In genomic region chr1:46757956-46758304, GRCh38 we compare ENCODE assay signal across 25 cellular contexts. TPM values are rescaled to one million over a fixed set of nuclear protein-coding genes. Genes with fewer than 3 reads are reported as not detected.
DNase-seq lines count a peak whose midpoint lies in the region; ATAC-seq and TF ChIP-seq lines count a peak whose summit lies in the region.
"Had no signal": no experiment of that assay in that cellular context is flagged by ENCODE, and none has a peak within 500 bp of the region (broad histone marks: within the 10 kb centered on the region; RNA-seq: fewer than 3 reads in every experiment).

No MANE protein-coding gene starts in this region.

- no peak for TF ChIP-seq POLR2A in suprapubic skin (IDR thresholded peaks at IDR 0.05)

- H3K36me3 ChIP-seq in endodermal cell (ENCODE audit: control insufficient read depth, insufficient read depth, low read length) = no peaks in the 10 kb centered on the region
- H3K36me3 ChIP-seq in suprapubic skin = no peaks in the 10 kb centered on the region
- H3K36me3 ChIP-seq in colonic mucosa = no peaks in the 10 kb centered on the region
- H3K36me3 ChIP-seq in mucosa of descending colon (ENCODE audit: low read depth) = no peaks in the 10 kb centered on the region
- H3K36me3 ChIP-seq: HAP-1, heart right ventricle had no signal

- no peak overlapping the region for H3K4me3 Mint-ChIP-seq in endodermal cell
- H3K4me3 Mint-ChIP-seq: activated CD8-positive, alpha-beta T cell treated with anti-CD3 and anti-CD28 coated beads, Interleukin-2, amount 10 ng/mL, durations not matched to agents 7 days and 5 days had no signal

- H3K36me3 Mint-ChIP-seq in endodermal cell (ENCODE audit: low read depth) = no peaks in the 10 kb centered on the region
- H3K36me3 Mint-ChIP-seq: CD14-positive monocyte had no signal

- TF ChIP-seq CTCF in endodermal cell (conservative IDR thresholded peaks at IDR 0.05) = no peak
- TF ChIP-seq CTCF in suprapubic skin (IDR thresholded peaks at IDR 0.05) = no peak
- no peak for TF ChIP-seq CTCF in colonic mucosa (IDR thresholded peaks at IDR 0.05)
- no peak for TF ChIP-seq CTCF in mucosa of descending colon (IDR thresholded peaks at IDR 0.05)

- peaks cover 17% of the 10 kb centered on the region for H3K4me1 ChIP-seq in endodermal cell (ENCODE audit: control insufficient read depth, insufficient read depth, low read length)
- H3K4me1 ChIP-seq in suprapubic skin = peaks cover 50% of the 10 kb centered on the region
- H3K4me1 ChIP-seq in colonic mucosa = no peaks in the 10 kb centered on the region
- H3K4me1 ChIP-seq in mucosa of descending colon (ENCODE audit: low read depth) = peaks cover 2% of the 10 kb centered on the region
- H3K4me1 ChIP-seq: HAP-1, heart right ventricle had no signal

- H3K27ac Mint-ChIP-seq in endodermal cell = peak overlapping the region; percentile 89
- H3K27ac Mint-ChIP-seq: activated CD8-positive, alpha-beta T cell treated with anti-CD3 and anti-CD28 coated beads, Interleukin-2, amount 10 ng/mL, durations not matched to agents 7 days and 5 days; CD14-positive monocyte had no signal

- no peak for TF ChIP-seq EP300 in suprapubic skin (IDR thresholded peaks at IDR 0.05)

- H3K9ac ChIP-seq in endodermal cell (ENCODE audit: extremely low read depth, low read length, poor library complexity, severe bottlenecking) = no peak overlapping the region
- H3K9ac ChIP-seq in colonic mucosa (ENCODE audit: low read depth in 2 of 2, low read length in 2 of 2) = no peak overlapping the region

- H3K4me1 Mint-ChIP-seq in endodermal cell = peaks cover 43% of the 10 kb centered on the region
- H3K4me1 Mint-ChIP-seq: CD14-positive monocyte had no signal

- H3K9me3 ChIP-seq in endodermal cell (ENCODE audit: control insufficient read depth, low read length) = peaks cover 7% of the 10 kb centered on the region
- no peaks in the 10 kb centered on the region for H3K9me3 ChIP-seq in suprapubic skin
- H3K9me3 ChIP-seq in colonic mucosa = no peaks in the 10 kb centered on the region
- H3K9me3 ChIP-seq in mucosa of descending colon = no peaks in the 10 kb centered on the region
- H3K9me3 ChIP-seq: HAP-1 had no signal

- peaks cover 10% of the 10 kb centered on the region for H3K27me3 Mint-ChIP-seq in endodermal cell (ENCODE audit: insufficient read depth)

- H3K27me3 ChIP-seq in endodermal cell (ENCODE audit: control insufficient read depth, insufficient read depth, low read length, poor library complexity, severe bottlenecking) (peaks cover 6% of the 10 kb centered on the region), suprapubic skin (no peaks in the 10 kb centered on the region), colonic mucosa (no peaks in the 10 kb centered on the region)

- intact Hi-C loops in colonic mucosa (cut with DNase I) (no loop called here), mucosa of descending colon (cut with DNase I, micrococcal nuclease) (no loop called here)

- no peak overlapping the region for H3K4me3 ChIP-seq in endodermal cell (ENCODE audit: low read length)
- no peak overlapping the region for H3K4me3 ChIP-seq in suprapubic skin
- H3K4me3 ChIP-seq in colonic mucosa = no peak overlapping the region
- no peak overlapping the region for H3K4me3 ChIP-seq in mucosa of descending colon
- H3K4me3 ChIP-seq: HAP-1, heart right ventricle, lung had no signal

- no peaks in the 10 kb centered on the region for H3K9me3 Mint-ChIP-seq in endodermal cell

- ATAC-seq in HG02763 (IDR thresholded peaks at IDR 0.05; ENCODE audit: unreplicated experiment) = no peak
- no peak for ATAC-seq in mucosa of descending colon
- ATAC-seq: activated CD8-positive, alpha-beta T cell treated with anti-CD3 and anti-CD28 coated beads, Interleukin-2, amount 10 ng/mL, durations not matched to agents 7 days and 5 days; Right ventricle myocardium inferior had no signal

- peak; percentile 61 for DNase-seq in NCI-H226
- no peak for DNase-seq in endodermal cell
- peak; percentile 35 for DNase-seq in mesenteric fat pad (ENCODE audit: low spot score)
- DNase-seq in suprapubic skin (ENCODE audit: low spot score in 2 of 2) = no peak
- no peak for DNase-seq in colonic mucosa
- no peak for DNase-seq in mucosa of descending colon
- DNase-seq in nucleus accumbens (lab: John Stamatoyannopoulos, UW) = no peak
- DNase-seq: activated CD4-positive, alpha-beta T cell treated with anti-CD3 and anti-CD28 coated beads for 1 hour; activated CD8-positive, alpha-beta T cell treated with anti-CD3 and anti-CD28 coated beads, Interleukin-2, amount 10 ng/mL, durations not matched to agents 7 days and 5 days; activated gamma-delta T cell; cortex of kidney; DMS 273 treated with DMSO at 0.1 percent for 48 hours; heart right ventricle; Karpas-422; NCI-H187; stimulated activated CD8-positive, alpha-beta memory T cell treated with anti-CD3 and anti-CD28 coated beads, Interleukin-4, amount 100 ng/mL, for 48 hours; T1000 had no signal

- H3K27ac ChIP-seq in endodermal cell (ENCODE audit: low read depth, low read length) (no peak overlapping the region), suprapubic skin (peak overlapping the region; percentile 74), colonic mucosa (no peak overlapping the region)
- H3K27ac ChIP-seq: heart right ventricle had no signal

RNA-seq across cellular contexts. Expression of gene EFCAB14, which starts 39.0 kb away (rescaled TPM):
- total RNA-seq in endodermal cell = 10 to 100 TPM; 82.7 to 83.4 TPM
- polyA plus RNA-seq in endodermal cell (2013, experiment 1 of 2) = 40.8 TPM
- polyA plus RNA-seq in endodermal cell (2013, experiment 2 of 2) = 37.3 TPM
- total RNA-seq in mesenteric fat pad = 96.6 TPM
- total RNA-seq in suprapubic skin = 100 to 1,000 TPM in 3 of 4 donors, 10 to 100 TPM in 1; 87.9 to 136 (median 121) TPM
- total RNA-seq in colonic mucosa = 100 to 1,000 TPM in 1 of 2 donors, 10 to 100 TPM in 1; 87.4 to 114 TPM
- 100 to 1,000 TPM; 115 to 137 (median 122) TPM for total RNA-seq in mucosa of descending colon

RNA-seq across cellular contexts. Expression of gene CYP4B1, which starts 40.9 kb away (rescaled TPM):
- total RNA-seq in endodermal cell (1 to 10 TPM in 1 of 2 donors, under 1 TPM in 1; 0.92 to 2.0 TPM), mesenteric fat pad (106 TPM), suprapubic skin (100 to 1,000 TPM in 2 of 4 donors, 10 to 100 TPM in 2; 61.8 to 116 (median 88.6) TPM), colonic mucosa (1 to 10 TPM in 1 of 2 donors, not detected in 1; 1.2 TPM), mucosa of descending colon (10 to 100 TPM in 1 of 3 donors, 1 to 10 TPM in 1, under 1 TPM in 1; 0.98 to 11.0 (median 5.5) TPM)
- polyA plus RNA-seq in endodermal cell (2013, experiment 1 of 2) = 0.36 TPM
- not detected for polyA plus RNA-seq in endodermal cell (2013, experiment 2 of 2)
- total RNA-seq: activated CD8-positive, alpha-beta T cell treated with anti-CD3 and anti-CD28 coated beads, Interleukin-2, amount 10 ng/mL, durations not matched to agents 7 days and 5 days; HT1080; osteoblast had no signal
- polyA plus RNA-seq: AG04450, CD14-positive monocyte had no signal

Comparison
In these comparisons a context has a peak if more than half of its experiments do, and no peak if none do; other contexts are left out.
1. DNase-seq: peak in NCI-H226 (single experiment) and mesenteric fat pad (single experiment); none in endodermal cell (single experiment), suprapubic skin (0 of 2), colonic mucosa (single experiment), mucosa of descending colon (0 of 3) and nucleus accumbens (0 of 56).